26 cellular contexts compared by ENCODE assay signal in the genomic region with DNA sequence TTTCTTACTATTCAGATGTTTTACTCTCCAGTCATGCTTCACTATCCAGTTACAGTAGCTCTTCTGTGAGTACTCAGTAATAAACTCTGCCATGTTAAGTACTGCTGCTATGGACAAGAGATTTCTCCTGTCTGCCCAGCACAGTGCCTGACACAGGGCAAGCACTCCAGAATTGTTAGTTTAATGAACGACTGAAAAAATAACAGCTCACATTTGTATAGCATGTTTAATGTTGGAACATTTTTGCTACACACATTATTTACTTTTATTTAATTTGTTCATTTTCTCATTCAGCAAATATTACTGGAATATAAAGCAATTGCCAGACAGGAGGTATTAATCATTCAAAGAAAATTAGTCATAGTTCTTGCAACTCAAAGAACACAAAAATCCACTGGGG.
DNase-seq lines count a peak whose midpoint lies in the region; ATAC-seq, FAIRE-seq and TF ChIP-seq lines count a peak whose summit lies in the region.
"Had no signal": no experiment of that assay in that cellular context is flagged by ENCODE, and none has a peak within 500 bp of the region (broad histone marks: within the 10 kb centered on the region; RNA-seq: fewer than 3 reads in every experiment).

No MANE protein-coding gene starts in this region.

- H3K4me3 Mint-ChIP-seq in Calu3 (ENCODE audit: low read depth, unreplicated experiment), result no peak overlapping the region
- H3K4me3 Mint-ChIP-seq: activated CD8-positive, alpha-beta T cell treated with anti-CD3 and anti-CD28 coated beads, Interleukin-2, amount 10 ng/mL, durations not matched to agents 7 days and 5 days; mesothelial cell of epicardium; naive thymus-derived CD4-positive, alpha-beta T cell had no signal

- intact Hi-C loops in Calu3 (cut with micrococcal nuclease; ENCODE audit: unreplicated experiment), result loop anchor here (5.0 to 10.0 kb wide), 3 partner anchors 88 to 148 kb away; partner anchors contain the start of gene HMGN3

- no peak for ATAC-seq in HG02759 (IDR thresholded peaks at IDR 0.05; ENCODE audit: unreplicated experiment)
- ATAC-seq in left lobe of liver, result no peak
- ATAC-seq in HG02938 (IDR thresholded peaks at IDR 0.05; ENCODE audit: unreplicated experiment), result no peak
- ATAC-seq in GM21423 (IDR thresholded peaks at IDR 0.05; ENCODE audit: unreplicated experiment), result no peak
- ATAC-seq: activated CD8-positive, alpha-beta T cell treated with anti-CD3 and anti-CD28 coated beads, Interleukin-2, amount 10 ng/mL, durations not matched to agents 7 days and 5 days; left ventricle myocardium superior; naive thymus-derived CD4-positive, alpha-beta T cell had no signal

- no peak overlapping the region for H3K4me3 ChIP-seq in ectodermal cell (ENCODE audit: insufficient read depth, low read depth, low read length)
- H3K4me3 ChIP-seq: coronary artery, Peyer's patch, spleen, thoracic aorta had no signal

- H3K36me3 Mint-ChIP-seq in Calu3 (ENCODE audit: insufficient read depth, unreplicated experiment), result no peaks in the 10 kb centered on the region
- H3K36me3 Mint-ChIP-seq: mesothelial cell of epicardium; naive thymus-derived CD4-positive, alpha-beta T cell had no signal

- H3K27me3 Mint-ChIP-seq in Calu3 (ENCODE audit: unreplicated experiment), result no peaks in the 10 kb centered on the region

- peak overlapping the region; percentile 23 for H3K27ac ChIP-seq in ectodermal cell (ENCODE audit: insufficient read depth, low read depth, low read length, poor library complexity, severe bottlenecking)
- H3K27ac ChIP-seq: C4-2B, coronary artery, Peyer's patch had no signal

- no peaks in the 10 kb centered on the region for H3K4me1 ChIP-seq in ectodermal cell (ENCODE audit: control insufficient read depth, insufficient read depth, low read length)
- H3K4me1 ChIP-seq: Peyer's patch had no signal

- 100% methylated on average over 1 of the region's 1 CpG for WGBS in ectodermal cell, 2 experiments

- no peaks in the 10 kb centered on the region for H3K27me3 ChIP-seq in ectodermal cell (ENCODE audit: control insufficient read depth, insufficient read depth, low read length, poor library complexity, severe bottlenecking)
- H3K27me3 ChIP-seq: Peyer's patch, spleen had no signal

- H3K9me3 ChIP-seq in ectodermal cell (ENCODE audit: control insufficient read depth, low read length), result no peaks in the 10 kb centered on the region
- H3K9me3 ChIP-seq: Peyer's patch, spleen, thoracic aorta had no signal

- peaks cover 1% of the 10 kb centered on the region for H3K9me3 Mint-ChIP-seq in Calu3 (ENCODE audit: low read depth, unreplicated experiment)
- H3K9me3 Mint-ChIP-seq: mesothelial cell of epicardium had no signal

- no peaks in the 10 kb centered on the region for H3K36me3 ChIP-seq in ectodermal cell (ENCODE audit: control insufficient read depth, insufficient read depth, low read length)
- H3K36me3 ChIP-seq: Peyer's patch, spleen, thoracic aorta had no signal

- H3K27ac Mint-ChIP-seq in Calu3 (ENCODE audit: unreplicated experiment), result peak overlapping the region; percentile 78
- H3K27ac Mint-ChIP-seq: mesothelial cell of epicardium; naive thymus-derived CD4-positive, alpha-beta T cell had no signal

- CTCF ChIA-PET in Calu3 (lab: Charles Lee), result interaction anchor here (0.7 kb wide), 1 partner anchor 50 kb away, joined by 5 read pairs; no protein-coding TSS in a partner anchor

- no TSS peak for BruUV-seq in Calu3 (replicated peaks; lab: Mats Ljungman, UMichigan)

- FAIRE-seq in RCC 7860 (lab: Jason Lieb, UNC), result peak; percentile 77
- FAIRE-seq: frontal cortex had no signal

- peaks cover 48% of the 10 kb centered on the region for H3K4me1 Mint-ChIP-seq in Calu3 (ENCODE audit: low read depth, unreplicated experiment)

- TF ChIP-seq CTCF in Calu3 (IDR thresholded peaks at IDR 0.05; ENCODE audit: unreplicated experiment), result no peak

- DNase-seq in Calu3 (no peak), RCC 7860 (ENCODE audit: low spot score) (no peak), iris pigment epithelial cell (ENCODE audit: low read depth) (peak; percentile 69), left lobe of liver (ENCODE audit: low spot score) (no peak)
- DNase-seq: activated CD4-positive, alpha-beta T cell treated with anti-CD3 and anti-CD28 coated beads for 1 hour; activated CD8-positive, alpha-beta T cell treated with anti-CD3 and anti-CD28 coated beads, Interleukin-2, amount 10 ng/mL, durations not matched to agents 7 days and 5 days; activated gamma-delta T cell; activated T-cell treated with anti-CD3 and anti-CD28 coated beads for 4 hours; left ventricle myocardium superior; naive thymus-derived CD4-positive, alpha-beta T cell; NCI-H146; NCI-H524 treated with DMSO at 0.1 percent for 48 hours; Peyer's patch; spleen; stimulated activated CD4-positive, alpha-beta T cell treated with anti-CD3 and anti-CD28 coated beads, Interleukin-4, amount 100 ng/mL, for 1 hour; stimulated activated naive CD4-positive, alpha-beta T cell; T-helper 1 cell had no signal
